20 cellular contexts compared by ENCODE assay signal in genomic region chr7:36264917-36265292, GRCh38.
DNase-seq lines count a peak whose midpoint lies in the region; ATAC-seq and TF ChIP-seq lines count a peak whose summit lies in the region.
"Had no signal": no experiment of that assay in that cellular context is flagged by ENCODE, and none has a peak within 500 bp of the region (broad histone marks: within the 10 kb centered on the region; RNA-seq: fewer than 3 reads in every experiment).

No MANE protein-coding gene starts in this region.

- H3K9ac ChIP-seq in Karpas-422 (ENCODE audit: low read length) = no peak overlapping the region

- H3K79me2 ChIP-seq in Karpas-422 (ENCODE audit: low read length) (peaks cover 99% of the 10 kb centered on the region), osteoblast (ENCODE audit: insufficient read depth, low read length) (no peaks in the 10 kb centered on the region)

- H3K27ac ChIP-seq in Karpas-422 (ENCODE audit: low read length) (peak overlapping the region; percentile 85; the same call in 1 of the 2 replicates), gastroesophageal sphincter (peak overlapping the region; percentile 67 to 74 (median 72)), sigmoid colon (peak overlapping the region; percentile 58 to 86 (median 71)), tibial nerve (peak overlapping the region in 3 of 4 donors; percentile 3 to 40 (median 8)), osteoblast (ENCODE audit: low read depth, low read length) (no peak overlapping the region)
- H3K27ac ChIP-seq: SJSA1 had no signal

- intact Hi-C loops in sigmoid colon (cut with DNase I) = loop anchor here (1.0 to 5.0 kb wide), 3 partner anchors 13 to 108 kb away; no protein-coding TSS in a partner anchor

- TF ChIP-seq CTCF in gastroesophageal sphincter (IDR thresholded peaks at IDR 0.05) = no peak
- no peak for TF ChIP-seq CTCF in sigmoid colon (IDR thresholded peaks at IDR 0.05)
- no peak for TF ChIP-seq CTCF in tibial nerve (IDR thresholded peaks at IDR 0.05)
- no peak for TF ChIP-seq CTCF in osteoblast (IDR thresholded peaks at IDR 0.05; ENCODE audit: extremely low read depth, low read depth, low read length)

- H3K36me3 ChIP-seq in Karpas-422 (ENCODE audit: insufficient read depth, low read length) (no peaks in the 10 kb centered on the region), gastroesophageal sphincter (no peaks in the 10 kb centered on the region), sigmoid colon (no peaks in the 10 kb centered on the region), tibial nerve (no peaks in the 10 kb centered on the region), osteoblast (ENCODE audit: insufficient read depth, low read length) (no peaks in the 10 kb centered on the region)
- H3K36me3 ChIP-seq: ovary, Peyer's patch, SJSA1 had no signal

- 19 to 32% methylated on average over 5 of the region's 5 CpGs for WGBS in gastroesophageal sphincter (ENCODE audit: low coverage in 1 of 2), 2 donors
- WGBS in sigmoid colon, 2 donors = 18 to 60% methylated on average over 5 of the region's 5 CpGs
- 78 to 82% methylated on average over 5 of the region's 5 CpGs for WGBS in tibial nerve, 2 donors

- H4K20me1 ChIP-seq in Karpas-422 (ENCODE audit: insufficient read depth, low read depth, low read length) = peaks cover 6% of the 10 kb centered on the region; the same call in 1 of the 2 replicates
- H4K20me1 ChIP-seq in osteoblast (ENCODE audit: insufficient read depth, low read length) = no peaks in the 10 kb centered on the region

- H3K4me3 ChIP-seq in Karpas-422 (ENCODE audit: low read length) (no peak overlapping the region), gastroesophageal sphincter (no peak overlapping the region), sigmoid colon (no peak overlapping the region), tibial nerve (no peak overlapping the region), osteoblast (ENCODE audit: insufficient read depth, low read length) (no peak overlapping the region)
- H3K4me3 ChIP-seq: ovary, Peyer's patch, SJSA1 had no signal

- H3K27me3 ChIP-seq in Karpas-422 (ENCODE audit: low read length) = no peaks in the 10 kb centered on the region
- H3K27me3 ChIP-seq in gastroesophageal sphincter = no peaks in the 10 kb centered on the region
- no peaks in the 10 kb centered on the region for H3K27me3 ChIP-seq in sigmoid colon
- H3K27me3 ChIP-seq in tibial nerve = no peaks in the 10 kb centered on the region
- no peaks in the 10 kb centered on the region for H3K27me3 ChIP-seq in osteoblast (ENCODE audit: insufficient read depth, low read length)
- H3K27me3 ChIP-seq: ovary, Peyer's patch, SJSA1 had no signal

- H3K4me2 ChIP-seq in Karpas-422 (ENCODE audit: low read depth, low read length, poor library complexity, severe bottlenecking) (no peak overlapping the region), osteoblast (ENCODE audit: insufficient read depth, low read length) (no peak overlapping the region)

- H2AFZ ChIP-seq in Karpas-422 (ENCODE audit: low read length) (no peak overlapping the region), osteoblast (ENCODE audit: low read length) (no peak overlapping the region)

- TF ChIP-seq EP300 in gastroesophageal sphincter (IDR thresholded peaks at IDR 0.05) = no peak
- TF ChIP-seq EP300 in sigmoid colon (IDR thresholded peaks at IDR 0.05) = no peak
- no peak for TF ChIP-seq EP300 in tibial nerve (IDR thresholded peaks at IDR 0.05)

- no peaks in the 10 kb centered on the region for H3K9me2 ChIP-seq in Karpas-422 (replicated peaks; ENCODE audit: insufficient read depth, low read length)

- DNase-seq in Karpas-422 (no peak), sigmoid colon (peak; percentile 62), tibial nerve (ENCODE audit: low spot score in 2 of 2) (no peak), osteoblast (ENCODE audit: insufficient read length, low spot score, missing footprints) (no peak), T1000 (lab: John Stamatoyannopoulos, UW) (no peak), DMS53 treated with DMSO at 0.1 percent for 48 hours (lab: John Stamatoyannopoulos, UW; ENCODE audit: unreplicated experiment) (no peak)
- DNase-seq: activated CD4-positive, alpha-beta T cell treated with anti-CD3 and anti-CD28 coated beads for 48 hours; CD4-positive, alpha-beta memory T cell; effector CD8-positive, alpha-beta T cell; erythroblast; foreskin melanocyte; islet precursor cell; naive thymus-derived CD4-positive, alpha-beta T cell; NCI-H524; NK-92 treated with Interleukin-12 subunit alpha and Interleukin-12 subunit beta, amount 100 ng/mL, for 24 hours; ovary; Peyer's patch had no signal

- no peak for ATAC-seq in gastroesophageal sphincter
- ATAC-seq: stimulated activated effector memory CD8-positive, alpha-beta T cell treated with anti-CD3 and anti-CD28 coated beads, Interleukin-12 subunit alpha, Interleukin-12 subunit beta, amount 100 ng/mL, for 72 hours had no signal

- TF ChIP-seq POLR2A in gastroesophageal sphincter (IDR thresholded peaks at IDR 0.05) (no peak), sigmoid colon (IDR thresholded peaks at IDR 0.05) (no peak), tibial nerve (IDR thresholded peaks at IDR 0.05) (no peak)

- peaks cover 48% of the 10 kb centered on the region for H3K4me1 ChIP-seq in Karpas-422 (ENCODE audit: low read length)
- H3K4me1 ChIP-seq in gastroesophageal sphincter = peaks cover 12 to 66% (median 18%) of the 10 kb centered on the region in 3 donors
- H3K4me1 ChIP-seq in sigmoid colon = peaks cover 0 to 82% (median 78%) of the 10 kb centered on the region in 4 donors
- H3K4me1 ChIP-seq in tibial nerve = peaks cover 0 to 41% (median 4%) of the 10 kb centered on the region in 4 donors
- peaks cover 11% of the 10 kb centered on the region for H3K4me1 ChIP-seq in osteoblast (ENCODE audit: insufficient read depth, low read length)

- H3K9me3 ChIP-seq in Karpas-422 (ENCODE audit: low read length) (no peaks in the 10 kb centered on the region), gastroesophageal sphincter (no peaks in the 10 kb centered on the region), sigmoid colon (no peaks in the 10 kb centered on the region), tibial nerve (no peaks in the 10 kb centered on the region), osteoblast (ENCODE audit: low read depth, low read length) (no peaks in the 10 kb centered on the region)
- H3K9me3 ChIP-seq: ovary, Peyer's patch, SJSA1 had no signal
